8 cellular contexts compared by ENCODE assay signal in the genomic region with DNA sequence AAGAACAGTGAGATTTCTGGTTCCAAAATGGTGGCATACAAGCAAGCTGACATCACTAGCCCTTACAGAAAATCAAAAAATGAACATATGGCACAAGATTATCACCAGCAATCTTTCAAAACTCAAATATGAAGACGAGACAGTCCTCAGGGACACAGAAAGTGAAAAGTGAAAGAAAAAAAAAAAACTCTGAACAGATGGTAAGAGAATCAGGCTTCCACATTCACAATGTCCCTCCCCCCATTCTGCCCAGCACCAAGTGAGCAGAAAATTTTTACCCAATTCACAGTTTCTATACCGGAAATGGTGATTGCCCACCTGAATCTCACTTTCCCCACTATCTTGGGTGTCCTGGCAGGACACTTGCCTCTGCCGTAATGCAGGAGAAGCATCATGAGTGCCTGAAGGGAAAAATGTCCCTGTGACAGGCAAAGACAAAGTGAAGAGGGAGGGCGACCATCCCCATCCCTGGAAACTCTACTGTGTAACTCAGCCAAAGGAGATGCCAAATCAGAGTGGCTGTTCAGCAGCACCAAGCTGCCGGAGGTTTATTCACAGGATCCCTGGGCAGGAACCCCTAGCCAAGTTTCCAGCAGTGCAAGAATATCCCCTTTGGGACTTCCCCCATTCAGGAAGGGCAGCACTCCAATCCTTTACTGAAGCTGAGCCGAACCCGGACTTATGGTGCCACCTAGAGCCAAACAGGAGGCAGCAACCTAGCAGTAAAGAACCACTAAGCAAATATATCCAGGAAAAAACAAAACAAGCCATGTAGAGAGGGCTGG.
DNase-seq lines count a peak whose midpoint lies in the region; ATAC-seq and TF ChIP-seq lines count a peak whose summit lies in the region.

No MANE protein-coding gene starts in this region.

- peak; percentile 57 for TF ChIP-seq CTCF in epithelial cell of proximal tubule (conservative IDR thresholded peaks at IDR 0.05; ENCODE audit: low read depth, low read length)
- TF ChIP-seq CTCF in CD4-positive, alpha-beta T cell (IDR thresholded peaks at IDR 0.05) = no peak

- ATAC-seq in CD4-positive, alpha-beta T cell (ENCODE audit: poor library complexity) = no peak

- peaks cover 4% of the 10 kb centered on the region for H3K9me3 Mint-ChIP-seq in CD4-positive, alpha-beta T cell

- H3K4me3 ChIP-seq in epithelial cell of proximal tubule (ENCODE audit: low read depth, low read length) = no peak overlapping the region

- no peaks in the 10 kb centered on the region for H3K9me3 ChIP-seq in CD4-positive, alpha-beta T cell (ENCODE audit: control insufficient read depth, low read length)

- no peak overlapping the region for H3K4me3 Mint-ChIP-seq in CD4-positive, alpha-beta T cell

- no peaks in the 10 kb centered on the region for H3K27me3 ChIP-seq in CD4-positive, alpha-beta T cell (ENCODE audit: control insufficient read depth, insufficient read depth, low read length)

- POLR2A ChIA-PET in CD4-positive, alpha-beta T cell (lab: Charles Lee) = no interaction called here

- H3K27ac ChIP-seq in CD4-positive, alpha-beta T cell (ENCODE audit: low read depth, low read length) = no peak overlapping the region

- CTCF ChIA-PET in CD4-positive, alpha-beta T cell (lab: Charles Lee) = no interaction called here

- H3K27ac Mint-ChIP-seq in CD4-positive, alpha-beta T cell = no peak overlapping the region

- H3K36me3 Mint-ChIP-seq in CD4-positive, alpha-beta T cell (ENCODE audit: low read depth) = no peaks in the 10 kb centered on the region

- H3K4me1 Mint-ChIP-seq in CD4-positive, alpha-beta T cell (ENCODE audit: low read depth) = no peaks in the 10 kb centered on the region

- peaks cover 16% of the 10 kb centered on the region for H3K27me3 Mint-ChIP-seq in CD4-positive, alpha-beta T cell

- DNase-seq in EH (ENCODE audit: low read depth) (peak; percentile 6), H4 (ENCODE audit: low spot score) (peak; percentile 69), NCI-H2107 (lab: John Stamatoyannopoulos, UW) (peak; percentile 11), epithelial cell of proximal tubule (ENCODE audit: low read depth) (no peak), amniotic stem cell (lab: John Stamatoyannopoulos, UW) (no peak), NK-92 (lab: John Stamatoyannopoulos, UW; ENCODE audit: unreplicated experiment) (no peak)
- no peak for DNase-seq in CD4-positive, alpha-beta T cell
- no peak for DNase-seq in activated naive CD4-positive, alpha-beta T cell (lab: John Stamatoyannopoulos, UW)

- intact Hi-C loops in CD4-positive, alpha-beta T cell (cut with DNase I, micrococcal nuclease) = no loop called here

Comparison
In these comparisons a context has a peak if more than half of its experiments do, and no peak if none do; other contexts are left out.
1. DNase-seq: peak in EH (single experiment), H4 (single experiment) and NCI-H2107 (single experiment); none in epithelial cell of proximal tubule (single experiment), CD4-positive, alpha-beta T cell (0 of 10), activated naive CD4-positive, alpha-beta T cell (0 of 4), amniotic stem cell (single experiment) and NK-92 (single experiment).